Comparison of ENCODE assay signal across 10 cellular contexts in the genomic region with DNA sequence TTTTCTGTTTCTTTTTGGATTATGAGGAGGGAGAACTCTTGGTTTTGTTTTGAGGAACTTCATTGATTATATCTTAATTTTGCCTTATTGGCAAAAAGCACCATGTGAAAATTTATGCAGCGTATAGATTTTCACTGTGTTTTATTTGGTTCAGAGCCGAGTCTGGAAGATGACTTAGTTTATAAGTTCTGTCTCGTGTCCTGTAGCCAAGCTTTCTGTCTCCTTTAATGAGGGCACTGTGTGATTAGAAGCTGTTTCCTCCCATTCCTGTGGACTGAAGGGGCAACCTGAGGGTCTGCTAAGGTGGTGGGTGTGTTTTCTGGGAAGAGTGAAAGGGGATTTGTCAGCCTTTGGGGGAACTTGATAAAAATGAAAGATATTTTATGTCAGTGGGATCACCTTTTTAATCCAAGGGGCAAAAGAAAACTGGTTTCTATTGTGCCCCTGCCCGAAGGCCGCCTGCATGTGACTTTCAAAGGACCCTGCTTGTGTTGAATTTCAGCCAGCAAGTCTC.
A peak's percentile ranks its signal among the peaks of the same experiment; 100 is the strongest.
DNase-seq lines count a peak whose midpoint lies in the region; ATAC-seq and TF ChIP-seq lines count a peak whose summit lies in the region.
"Had no signal": no experiment of that assay in that cellular context is flagged by ENCODE, and none has a peak within 500 bp of the region (broad histone marks: within the 10 kb centered on the region; RNA-seq: fewer than 3 reads in every experiment).

No MANE protein-coding gene starts in this region.

- H3K9me2 ChIP-seq in SK-N-SH (no peaks in the 10 kb centered on the region), OCI-LY7 (ENCODE audit: insufficient read depth, low read length) (no peaks in the 10 kb centered on the region)

- no peaks in the 10 kb centered on the region for H3K9me3 ChIP-seq in A673 (ENCODE audit: low read depth, low read length, poor library complexity, severe bottlenecking)
- H3K9me3 ChIP-seq in SK-N-SH: no peaks in the 10 kb centered on the region
- no peaks in the 10 kb centered on the region for H3K9me3 ChIP-seq in gastroesophageal sphincter
- no peaks in the 10 kb centered on the region for H3K9me3 ChIP-seq in parathyroid adenoma (ENCODE audit: control insufficient read depth, low read length)
- no peaks in the 10 kb centered on the region for H3K9me3 ChIP-seq in OCI-LY7 (ENCODE audit: low read length)

- no peak for ATAC-seq in gastroesophageal sphincter
- no peak for ATAC-seq in GM21367 (IDR thresholded peaks at IDR 0.05; ENCODE audit: unreplicated experiment)
- no peak for ATAC-seq in GM21381 (IDR thresholded peaks at IDR 0.05; ENCODE audit: unreplicated experiment)
- ATAC-seq in GM19455 (IDR thresholded peaks at IDR 0.05; ENCODE audit: unreplicated experiment): no peak

- TF ChIP-seq POLR2A in gastroesophageal sphincter (IDR thresholded peaks at IDR 0.05): no peak

- H3K4me1 ChIP-seq in A673 (ENCODE audit: insufficient read depth, low read length, poor library complexity, severe bottlenecking): peaks cover 45% of the 10 kb centered on the region
- peaks cover 52 to 59% of the 10 kb centered on the region in 2 experiments for H3K4me1 ChIP-seq in SK-N-SH (ENCODE audit: control insufficient read depth in 1 of 2, insufficient read depth in 2 of 2, low read depth in 1 of 2, low read length in 1 of 2)
- peaks cover 8 to 99% (median 46%) of the 10 kb centered on the region in 3 donors for H3K4me1 ChIP-seq in gastroesophageal sphincter
- H3K4me1 ChIP-seq in parathyroid adenoma: peaks cover 24% of the 10 kb centered on the region
- no peaks in the 10 kb centered on the region for H3K4me1 ChIP-seq in OCI-LY7 (ENCODE audit: insufficient read depth, low read length, poor library complexity, severe bottlenecking)

- intact Hi-C loops in A673 (cut with micrococcal nuclease; ENCODE audit: unreplicated experiment): no loop called here
- intact Hi-C loops in OCI-LY7 (cut with micrococcal nuclease; ENCODE audit: unreplicated experiment): no loop called here

- CTCF ChIA-PET in A673 (lab: Charles Lee): interaction anchor here (0.6 kb wide), 1 partner anchor 72 kb away, joined by 5 read pairs; no protein-coding TSS in a partner anchor
- CTCF ChIA-PET in SK-N-SH (lab: Yijun Ruan, JAX): interaction anchor here (0.6 kb wide), 1 partner anchor 214 kb away, joined by 3 read pairs; no protein-coding TSS in a partner anchor
- CTCF ChIA-PET in OCI-LY7 (lab: Charles Lee; ENCODE audit: unreplicated experiment): no interaction called here

- BruUV-seq in A673 (replicated peaks; lab: Mats Ljungman, UMichigan) (no TSS peak), OCI-LY7 (replicated peaks; lab: Mats Ljungman, UMichigan) (no TSS peak)

- DNase-seq in A673 (ENCODE audit: low spot score) (no peak), SK-N-SH (no peak), OCI-LY7 (ENCODE audit: low spot score) (no peak)
- DNase-seq: AML-193, MM.1S had no signal

- TF ChIP-seq EP300 in SK-N-SH (IDR thresholded peaks at IDR 0.05; ENCODE audit: borderline replicate concordance in 1 of 2, low read depth in 1 of 2, low read length in 1 of 2) (no peak), gastroesophageal sphincter (IDR thresholded peaks at IDR 0.05) (no peak)

- peak overlapping the region; percentile 87 for H3K4me2 ChIP-seq in SK-N-SH
- peak overlapping the region; percentile 95 for H3K4me2 ChIP-seq in parathyroid adenoma (ENCODE audit: low read length)
- no peak overlapping the region for H3K4me2 ChIP-seq in OCI-LY7 (ENCODE audit: low read length)

- TF ChIP-seq RAD21 in SK-N-SH (IDR thresholded peaks at IDR 0.05; ENCODE audit: low read length): no peak

- TF ChIP-seq CTCF in A673 (conservative IDR thresholded peaks at IDR 0.05; ENCODE audit: low read depth, low read length): no peak
- TF ChIP-seq CTCF in SK-N-SH (IDR thresholded peaks at IDR 0.05): no peak
- no peak for TF ChIP-seq CTCF in gastroesophageal sphincter (IDR thresholded peaks at IDR 0.05)
- TF ChIP-seq CTCF in parathyroid adenoma (IDR thresholded peaks at IDR 0.05): no peak
- no peak for TF ChIP-seq CTCF in OCI-LY7 (conservative IDR thresholded peaks at IDR 0.05; ENCODE audit: low read length)

- H3K79me2 ChIP-seq in SK-N-SH (ENCODE audit: insufficient read depth): peaks cover 100% of the 10 kb centered on the region
- peaks cover 52% of the 10 kb centered on the region for H3K79me2 ChIP-seq in parathyroid adenoma
- no peaks in the 10 kb centered on the region for H3K79me2 ChIP-seq in OCI-LY7 (ENCODE audit: insufficient read depth, low read depth, low read length)

- H3F3A ChIP-seq in SK-N-SH (replicated peaks; ENCODE audit: insufficient read depth): peaks cover 27% of the 10 kb centered on the region

- H3K4me3 ChIP-seq in A673 (ENCODE audit: low read depth, low read length, poor library complexity, severe bottlenecking) (peak overlapping the region; percentile 12), SK-N-SH (ENCODE audit: low read depth in 2 of 2, low read length in 1 of 2) (peak overlapping the region; percentile 14 to 59; a peak in 3 of 4 replicates), gastroesophageal sphincter (peak overlapping the region; percentile 15 to 42), parathyroid adenoma (ENCODE audit: low read depth, low read length) (peak overlapping the region; percentile 99), OCI-LY7 (ENCODE audit: low read depth, low read length, poor library complexity, severe bottlenecking) (no peak overlapping the region)

- peaks cover 48% of the 10 kb centered on the region for H4K20me1 ChIP-seq in SK-N-SH (ENCODE audit: insufficient read depth)
- no peaks in the 10 kb centered on the region for H4K20me1 ChIP-seq in OCI-LY7 (ENCODE audit: insufficient read depth, low read length)

- 6% methylated on average over 5 of the region's 5 CpGs for WGBS in SK-N-SH (ENCODE audit: low lambda C conversion rate)
- WGBS in gastroesophageal sphincter (ENCODE audit: low coverage in 1 of 2), 2 donors: 3 to 6% methylated on average over 5 of the region's 5 CpGs

- H3K36me3 ChIP-seq in A673 (ENCODE audit: insufficient read depth, low read length, poor library complexity, severe bottlenecking) (no peaks in the 10 kb centered on the region), SK-N-SH (replicated peaks in 1 of 2; ENCODE audit: control insufficient read depth in 1 of 2, insufficient read depth in 2 of 2, low read length in 1 of 2) (peaks cover 20 to 35% of the 10 kb centered on the region in 2 experiments), gastroesophageal sphincter (peaks cover 0 to 1% of the 10 kb centered on the region in 2 donors), parathyroid adenoma (ENCODE audit: control insufficient read depth, insufficient read depth, low read length) (no peaks in the 10 kb centered on the region), OCI-LY7 (ENCODE audit: insufficient read depth, low read length) (no peaks in the 10 kb centered on the region)

- no peak overlapping the region for H3K27ac ChIP-seq in A673 (ENCODE audit: low read depth, low read length, poor library complexity, severe bottlenecking)
- H3K27ac ChIP-seq in SK-N-SH (ENCODE audit: low read depth in 2 of 2, low read length in 1 of 2): peak overlapping the region; percentile 83 to 96
- peak overlapping the region; percentile 65 to 91 (median 88) for H3K27ac ChIP-seq in gastroesophageal sphincter
- H3K27ac ChIP-seq in parathyroid adenoma: peak overlapping the region; percentile 91
- no peak overlapping the region for H3K27ac ChIP-seq in OCI-LY7 (ENCODE audit: low read depth, low read length, poor library complexity, severe bottlenecking)

- POLR2A ChIA-PET in A673 (lab: Charles Lee; ENCODE audit: low non-redundant PET): no interaction called here
- POLR2A ChIA-PET in SK-N-SH (lab: Yijun Ruan, JAX): no interaction called here
- POLR2A ChIA-PET in OCI-LY7 (lab: Charles Lee): no interaction called here

- no peak overlapping the region for H2AFZ ChIP-seq in SK-N-SH (ENCODE audit: low read depth)
- no peak overlapping the region for H2AFZ ChIP-seq in parathyroid adenoma
- H2AFZ ChIP-seq in OCI-LY7 (ENCODE audit: low read length): no peak overlapping the region

- peak overlapping the region; percentile 71 for H3K9ac ChIP-seq in SK-N-SH
- H3K9ac ChIP-seq in parathyroid adenoma: no peak overlapping the region

- H3K27me3 ChIP-seq in A673 (replicated peaks; ENCODE audit: insufficient read depth, low read depth, low read length, poor library complexity): no peaks in the 10 kb centered on the region
- H3K27me3 ChIP-seq in SK-N-SH (ENCODE audit: insufficient read depth): no peaks in the 10 kb centered on the region
- no peaks in the 10 kb centered on the region for H3K27me3 ChIP-seq in gastroesophageal sphincter
- no peaks in the 10 kb centered on the region for H3K27me3 ChIP-seq in parathyroid adenoma (ENCODE audit: control insufficient read depth, insufficient read depth, low read length)

TF ChIP-seq in SK-N-SH, 30 proteins besides CTCF, POLR2A, EP300 and RAD21 (continues in another document):
- TF ChIP-seq YY1 (IDR thresholded peaks at IDR 0.05; ENCODE audit: low read depth): no peak
- TF ChIP-seq, protein P1, sequence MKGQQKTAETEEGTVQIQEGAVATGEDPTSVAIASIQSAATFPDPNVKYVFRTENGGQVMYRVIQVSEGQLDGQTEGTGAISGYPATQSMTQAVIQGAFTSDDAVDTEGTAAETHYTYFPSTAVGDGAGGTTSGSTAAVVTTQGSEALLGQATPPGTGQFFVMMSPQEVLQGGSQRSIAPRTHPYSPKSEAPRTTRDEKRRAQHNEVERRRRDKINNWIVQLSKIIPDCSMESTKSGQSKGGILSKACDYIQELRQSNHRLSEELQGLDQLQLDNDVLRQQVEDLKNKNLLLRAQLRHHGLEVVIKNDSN (IDR thresholded peaks at IDR 0.05; ENCODE audit: borderline replicate concordance, low read depth): no peak
- no peak for TF ChIP-seq ELF1 (IDR thresholded peaks at IDR 0.05)

Comparison
In these comparisons a context has a peak if more than half of its experiments do, and no peak if none do; other contexts are left out.
1. H3K27ac ChIP-seq: peak in SK-N-SH (2 of 2), gastroesophageal sphincter (4 of 4) and parathyroid adenoma (single experiment); none in A673 (single experiment) and OCI-LY7 (single experiment).